ENCODE assay signal across 14 cellular contexts in the genomic region with DNA sequence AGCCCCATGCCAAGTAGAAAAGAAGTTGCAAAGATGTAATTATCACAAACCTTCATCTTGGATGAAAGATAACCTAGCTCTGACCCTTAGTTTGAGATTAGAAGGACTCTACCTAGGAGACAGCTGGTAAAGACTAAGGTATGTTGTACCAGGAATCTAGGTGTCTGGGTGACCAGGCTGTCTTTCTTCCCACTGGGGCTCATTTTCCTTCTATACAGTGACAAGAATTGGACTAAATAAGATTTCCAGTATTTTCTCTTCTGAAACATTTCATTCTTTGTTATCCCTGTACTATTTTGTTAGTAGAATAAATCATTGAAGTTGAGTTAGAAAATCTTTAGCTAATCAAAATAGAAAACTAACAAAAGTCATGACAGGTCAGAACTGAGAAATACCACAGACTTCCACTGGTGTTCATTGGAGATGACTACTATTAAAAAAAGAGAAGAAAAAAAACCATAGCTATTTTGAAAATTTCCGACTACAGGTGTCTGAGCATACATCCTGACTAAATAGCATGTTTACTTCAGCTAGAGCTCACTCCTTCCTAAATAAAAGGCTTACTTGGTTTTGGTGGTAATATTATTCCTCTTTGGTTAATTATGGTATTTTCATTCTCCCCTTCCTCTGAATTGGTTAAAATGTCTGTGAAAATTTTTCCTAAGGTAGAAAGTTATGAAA. TPM values are rescaled to one million over a fixed set of nuclear protein-coding genes. Genes with fewer than 3 reads are reported as not detected.
A peak's percentile ranks its signal among the peaks of the same experiment; 100 is the strongest.
DNase-seq lines count a peak whose midpoint lies in the region; ATAC-seq, FAIRE-seq and TF ChIP-seq lines count a peak whose summit lies in the region.
"Had no signal": no experiment of that assay in that cellular context is flagged by ENCODE, and none has a peak within 500 bp of the region (broad histone marks: within the 10 kb centered on the region; RNA-seq: fewer than 3 reads in every experiment).

No MANE protein-coding gene starts in this region.

- peaks cover 95% of the 10 kb centered on the region for H3K4me1 Mint-ChIP-seq in activated T-cell treated with anti-CD3 and anti-CD28 coated beads, Interleukin-2, amount 50 U/mL, for 24 hours (ENCODE audit: low read depth)
- H3K4me1 Mint-ChIP-seq in activated B cell treated with CpG ODN at 0.5 μM for 24 hours (peaks cover 96% of the 10 kb centered on the region), endothelial cell (ENCODE audit: unreplicated experiment) (peaks cover 50% of the 10 kb centered on the region)

- H3K27ac ChIP-seq in keratinocyte (ENCODE audit: control insufficient read depth, insufficient read depth, low read length) (no peak overlapping the region), thymus (ENCODE audit: low read depth) (peak overlapping the region; percentile 31), mesendoderm (ENCODE audit: low read depth, low read length) (no peak overlapping the region)
- H3K27ac ChIP-seq: RWPE1, VCaP had no signal

- H3K4me3 ChIP-seq in keratinocyte (ENCODE audit: control insufficient read depth in 2 of 3, extremely low read depth in 1 of 3, insufficient read depth in 2 of 3, low read depth in 1 of 3, low read length in 3 of 3) (no peak overlapping the region), thymus (ENCODE audit: low read length) (no peak overlapping the region), mesendoderm (ENCODE audit: low read length) (no peak overlapping the region)
- H3K4me3 ChIP-seq: GM23338 had no signal

- H4K8ac ChIP-seq in mesendoderm (ENCODE audit: low read depth, low read length) = no peak overlapping the region

- H3K27me3 Mint-ChIP-seq in activated T-cell treated with anti-CD3 and anti-CD28 coated beads, Interleukin-2, amount 50 U/mL, for 24 hours = no peaks in the 10 kb centered on the region
- H3K27me3 Mint-ChIP-seq in activated B cell treated with CpG ODN at 0.5 μM for 24 hours = no peaks in the 10 kb centered on the region
- peaks cover 7% of the 10 kb centered on the region for H3K27me3 Mint-ChIP-seq in endothelial cell (ENCODE audit: unreplicated experiment)

- H3K9me1 ChIP-seq in keratinocyte (ENCODE audit: control insufficient read depth, extremely low read depth, insufficient read depth, low read length) = peaks cover 3% of the 10 kb centered on the region

- CTCF ChIA-PET in activated B cell treated with CpG ODN at 0.5 μM for 24 hours (lab: Charles Lee) = interaction anchor here (0.7 to 1.5 kb wide), 4 partner anchors 13 to 417 kb away, joined by 3 to 4 read pairs (median 3); no protein-coding TSS in a partner anchor

- ATAC-seq in activated B cell treated with CpG ODN at 0.5 μM for 24 hours (ENCODE audit: low read depth) = no peak
- ATAC-seq in HG02642 (IDR thresholded peaks at IDR 0.05; ENCODE audit: poor library complexity, unreplicated experiment) = no peak
- ATAC-seq: GM23338 had no signal

- no peaks in the 10 kb centered on the region for H3K9me3 Mint-ChIP-seq in activated T-cell treated with anti-CD3 and anti-CD28 coated beads, Interleukin-2, amount 50 U/mL, for 24 hours
- H3K9me3 Mint-ChIP-seq in activated B cell treated with CpG ODN at 0.5 μM for 24 hours = no peaks in the 10 kb centered on the region
- H3K9me3 Mint-ChIP-seq in endothelial cell (ENCODE audit: unreplicated experiment) = no peaks in the 10 kb centered on the region
- H3K9me3 Mint-ChIP-seq: GM23338 had no signal

- FAIRE-seq in keratinocyte (lab: Jason Lieb, UNC) = peak; percentile 32
- FAIRE-seq: colon, GM19239 had no signal

- H3K79me1 ChIP-seq in mesendoderm (ENCODE audit: low read length) = peaks cover 14% of the 10 kb centered on the region

- no peak overlapping the region for H4K5ac ChIP-seq in mesendoderm (ENCODE audit: low read length)

- H3K36me3 ChIP-seq in keratinocyte (ENCODE audit: control insufficient read depth in 2 of 2, extremely low read depth in 1 of 2, insufficient read depth in 2 of 2, low read length in 2 of 2) (peaks cover 5 to 28% of the 10 kb centered on the region in 2 experiments), thymus (ENCODE audit: control insufficient read depth, insufficient read depth) (no peaks in the 10 kb centered on the region), mesendoderm (ENCODE audit: control insufficient read depth, insufficient read depth, low read length) (no peaks in the 10 kb centered on the region)

- H2AFZ ChIP-seq in keratinocyte (ENCODE audit: control insufficient read depth, low read length) = no peak overlapping the region
- H2AFZ ChIP-seq: GM23338 had no signal

- H3K79me2 ChIP-seq in keratinocyte (ENCODE audit: control insufficient read depth, insufficient read depth, low read length) (peaks cover 99% of the 10 kb centered on the region), mesendoderm (ENCODE audit: control insufficient read depth, insufficient read depth, low read length) (peaks cover 29% of the 10 kb centered on the region)

- no peak overlapping the region for H2BK15ac ChIP-seq in mesendoderm (replicated peaks; ENCODE audit: low read depth)

- peak overlapping the region; percentile 100 for H3K27ac Mint-ChIP-seq in activated T-cell treated with anti-CD3 and anti-CD28 coated beads, Interleukin-2, amount 50 U/mL, for 24 hours
- peak overlapping the region; percentile 75 for H3K27ac Mint-ChIP-seq in activated B cell treated with CpG ODN at 0.5 μM for 24 hours
- H3K27ac Mint-ChIP-seq in endothelial cell (ENCODE audit: unreplicated experiment) = no peak overlapping the region
- H3K27ac Mint-ChIP-seq: GM23338 had no signal

- no peak overlapping the region for H2BK120ac ChIP-seq in mesendoderm (ENCODE audit: low read depth, low read length)

- H3K4me2 ChIP-seq in keratinocyte (ENCODE audit: control insufficient read depth, extremely low read depth, insufficient read depth, low read depth, low read length) (no peak overlapping the region), mesendoderm (ENCODE audit: low read length) (no peak overlapping the region)
- H3K4me2 ChIP-seq: GM23338 had no signal

- H3K9ac ChIP-seq in keratinocyte (ENCODE audit: control insufficient read depth, extremely low read depth, insufficient read depth, low read length) (no peak overlapping the region), mesendoderm (ENCODE audit: low read length) (no peak overlapping the region)

- intact Hi-C loops in activated B cell treated with CpG ODN at 0.5 μM for 24 hours (cut with micrococcal nuclease) = loop anchor here (1.0 kb wide), 1 partner anchor 8 kb away; no protein-coding TSS in a partner anchor

- H3K4me1 ChIP-seq in keratinocyte (ENCODE audit: control insufficient read depth, extremely low read depth, insufficient read depth, low read length) (peaks cover 50% of the 10 kb centered on the region), thymus (ENCODE audit: control insufficient read depth, insufficient read depth, low read length) (peaks cover 38% of the 10 kb centered on the region), mesendoderm (ENCODE audit: control insufficient read depth, low read depth, low read length) (peaks cover 2% of the 10 kb centered on the region)

- dilution Hi-C loops in keratinocyte (cut with MboI; ENCODE audit: extremely low pct_ligation_motif_present, low sequenced_read_pairs) = no loop called here

- TF ChIP-seq CTCF in activated B cell treated with CpG ODN at 0.5 μM for 24 hours (IDR thresholded peaks at IDR 0.05) (no peak), keratinocyte (optimal IDR thresholded peaks at IDR 0.05 in 1 of 3, IDR thresholded peaks at IDR 0.05 in 1 of 3, conservative IDR thresholded peaks at IDR 0.05 in 1 of 3; ENCODE audit: extremely low read depth in 1 of 3, insufficient read depth in 2 of 3, low read length in 3 of 3) (no peak), endothelial cell (IDR thresholded peaks at IDR 0.05; ENCODE audit: unreplicated experiment) (no peak)

- no peak overlapping the region for H2AK5ac ChIP-seq in mesendoderm (ENCODE audit: low read length)

- POLR2A ChIA-PET in activated B cell treated with CpG ODN at 0.5 μM for 24 hours (lab: Charles Lee) = interaction anchor here (0.7 to 6.8 kb wide), 10 partner anchors 8 to 114 kb away, joined by 3 to 79 read pairs (median 4); partner anchors contain the start of gene TGFBR2

- no peaks in the 10 kb centered on the region for H3K27me3 ChIP-seq in keratinocyte (ENCODE audit: control insufficient read depth, extremely low read depth, insufficient read depth, low read length)
- no peaks in the 10 kb centered on the region for H3K27me3 ChIP-seq in thymus (ENCODE audit: control insufficient read depth, insufficient read depth)
- no peaks in the 10 kb centered on the region for H3K27me3 ChIP-seq in mesendoderm (ENCODE audit: insufficient read depth, low read length, poor library complexity)

- DNase-seq in activated T-cell treated with anti-CD3 and anti-CD28 coated beads, Interleukin-2, amount 50 U/mL, for 24 hours = no peak
- DNase-seq in activated T-cell treated with anti-CD3 and anti-CD28 coated beads for 4 hours (no peak), activated B cell treated with CpG ODN at 0.5 μM for 24 hours (no peak), keratinocyte (ENCODE audit: low read depth, low spot score) (no peak), mesendoderm (no peak), endothelial cell (ENCODE audit: low spot score) (no peak)
- DNase-seq: activated gamma-delta T cell had no signal

- peak overlapping the region; percentile 71 for H3K4me3 Mint-ChIP-seq in activated T-cell treated with anti-CD3 and anti-CD28 coated beads, Interleukin-2, amount 50 U/mL, for 24 hours
- H3K4me3 Mint-ChIP-seq in activated B cell treated with CpG ODN at 0.5 μM for 24 hours = peak overlapping the region; percentile 40
- H3K4me3 Mint-ChIP-seq in endothelial cell (ENCODE audit: unreplicated experiment) = no peak overlapping the region
- H3K4me3 Mint-ChIP-seq: GM23338 had no signal

- peaks cover 34% of the 10 kb centered on the region for H4K20me1 ChIP-seq in keratinocyte (ENCODE audit: control insufficient read depth, extremely low read depth, insufficient read depth, low read length)

- no peak overlapping the region for H3K23ac ChIP-seq in mesendoderm (ENCODE audit: low read length)

- no peak overlapping the region for H2BK5ac ChIP-seq in mesendoderm (ENCODE audit: low read length)

- no peak overlapping the region for H3K4ac ChIP-seq in mesendoderm (ENCODE audit: low read depth, low read length)

- peaks cover 88% of the 10 kb centered on the region for H3K36me3 Mint-ChIP-seq in activated T-cell treated with anti-CD3 and anti-CD28 coated beads, Interleukin-2, amount 50 U/mL, for 24 hours (ENCODE audit: low read depth)
- peaks cover 66% of the 10 kb centered on the region for H3K36me3 Mint-ChIP-seq in activated B cell treated with CpG ODN at 0.5 μM for 24 hours (ENCODE audit: low read depth)
- peaks cover 29% of the 10 kb centered on the region for H3K36me3 Mint-ChIP-seq in endothelial cell (ENCODE audit: low read depth, unreplicated experiment)

- H3K56ac ChIP-seq in mesendoderm (ENCODE audit: low read length) = no peak overlapping the region

- 32% methylated on average over 1 of the region's 1 CpG for WGBS in thymus
- no CpG with 5 or more reads among the region's 1 CpG for WGBS in mesendoderm (ENCODE audit: extremely low coverage, insufficient coverage, low lambda C conversion rate)

- H3K18ac ChIP-seq in mesendoderm (ENCODE audit: low read length) = no peak overlapping the region

- no peaks in the 10 kb centered on the region for H3K9me3 ChIP-seq in keratinocyte (ENCODE audit: control insufficient read depth, low read depth, low read length)
- H3K9me3 ChIP-seq in thymus (ENCODE audit: control insufficient read depth) = no peaks in the 10 kb centered on the region

RNA-seq across cellular contexts. Expression of gene TGFBR2, which starts 10.1 kb away (rescaled TPM):
- total RNA-seq in activated B cell treated with CpG ODN at 0.5 μM for 24 hours = 99.1 and 104 TPM in 2 replicates
- polyA plus RNA-seq in keratinocyte = 250 to 402 TPM (median 303 TPM) in 3 replicates
- 39.9 TPM for polyA plus RNA-seq in keratinocyte (2011; ENCODE audit: low read depth)
- 201 and 293 TPM in 2 replicates for polyA plus RNA-seq in keratinocyte (2011; cell fraction: cytosol; rRNA removed)
- 332 and 361 TPM in 2 replicates for polyA plus RNA-seq in keratinocyte (2011; cell fraction: nucleus; rRNA removed)
- polyA plus RNA-seq in keratinocyte (2012; ENCODE audit: low replicate concordance) = 37.4 and 256 TPM in 2 replicates
- 379 to 451 TPM (median 420 TPM) in 3 replicates for polyA minus RNA-seq in keratinocyte
- 312 TPM for polyA minus RNA-seq in keratinocyte (2011; cell fraction: cytosol; rRNA and poly(A)+ RNA removed)
- polyA minus RNA-seq in keratinocyte (2011; cell fraction: nucleus; rRNA and poly(A)+ RNA removed) = 400 and 638 TPM in 2 replicates
- polyA plus RNA-seq in thymus = 51.3 TPM
- polyA plus RNA-seq in mesendoderm (2013, experiment 1 of 2) = 2.6 TPM
- 2.6 TPM for polyA plus RNA-seq in mesendoderm (2013, experiment 2 of 2)
- total RNA-seq in endothelial cell (ENCODE audit: unreplicated experiment) = 68.7 TPM
